ENCODE assay signal across 8 cellular contexts in genomic region chr9:6759114-6759977, GRCh38. TPM values are rescaled to one million over a fixed set of nuclear protein-coding genes. Genes with fewer than 3 reads are reported as not detected.
A peak's percentile ranks its signal among the peaks of the same experiment; 100 is the strongest.
DNase-seq lines count a peak whose midpoint lies in the region; ATAC-seq and TF ChIP-seq lines count a peak whose summit lies in the region.

No MANE protein-coding gene starts in this region.

- no peaks in the 10 kb centered on the region for H3K27me3 Mint-ChIP-seq in CD4-positive, alpha-beta memory T cell
- H3K27me3 Mint-ChIP-seq in T-cell (no peaks in the 10 kb centered on the region), chondrocyte (ENCODE audit: low read depth) (no peaks in the 10 kb centered on the region)

- H3K4me1 Mint-ChIP-seq in CD4-positive, alpha-beta memory T cell: peaks cover 32 to 67% (median 45%) of the 10 kb centered on the region in 4 donors
- peaks cover 44 to 51% (median 48%) of the 10 kb centered on the region in 3 donors for H3K4me1 Mint-ChIP-seq in T-cell
- peaks cover 20% of the 10 kb centered on the region for H3K4me1 Mint-ChIP-seq in chondrocyte (ENCODE audit: low read depth)

- no CpG with 5 or more reads among the region's 29 CpGs for WGBS in mesendoderm (ENCODE audit: extremely low coverage, insufficient coverage, low lambda C conversion rate)

- POLR2A ChIA-PET in CD4-positive, alpha-beta memory T cell (lab: Charles Lee; ENCODE audit: partially characterized antibody): interaction anchor here (0.6 to 4.8 kb wide), 13 partner anchors 9 to 1040 kb away, joined by 3 to 112 read pairs (median 7); partner anchors contain the start of genes DMAC1 and UHRF2
- POLR2A ChIA-PET in T-cell (lab: Charles Lee): interaction anchor here (0.6 to 1.8 kb wide), 5 partner anchors 20 to 92 kb away, joined by 3 to 6 read pairs (median 3); no protein-coding TSS in a partner anchor

- peak; percentile 69 to 78 (median 73) for DNase-seq in CD4-positive, alpha-beta memory T cell
- DNase-seq in GM19240 (ENCODE audit: insufficient read length, low spot score) (peak; percentile 10), T-cell (peak in 18 of 34 experiments; percentile 4 to 22 (median 13)), chondrocyte (ENCODE audit: low spot score) (no peak), mesendoderm (no peak), tibial artery (no peak)
- no peak for DNase-seq in stimulated activated naive CD4-positive, alpha-beta T cell treated with Interleukin-2 at 50 U/mL for 16 hours (lab: John Stamatoyannopoulos, UW)

- H3K4me3 Mint-ChIP-seq in CD4-positive, alpha-beta memory T cell: peak overlapping the region; percentile 89 to 99 (median 97)
- peak overlapping the region; percentile 93 to 98 (median 94) for H3K4me3 Mint-ChIP-seq in T-cell
- H3K4me3 Mint-ChIP-seq in chondrocyte (ENCODE audit: unreplicated experiment): peak overlapping the region; percentile 96

- intact Hi-C loops in CD4-positive, alpha-beta memory T cell (cut with micrococcal nuclease): loop anchor here (2.0 to 10.0 kb wide), 3 partner anchors 53 to 1215 kb away; no protein-coding TSS in a partner anchor
- intact Hi-C loops in tibial artery (cut with DNase I; ENCODE audit: low total_unique reads): loop anchor here (5.0 to 10.0 kb wide), 2 partner anchors 57 to 345 kb away; partner anchors contain the start of gene UHRF2

- peak overlapping the region; percentile 92 for H3K27ac ChIP-seq in CD4-positive, alpha-beta memory T cell (ENCODE audit: low read depth, low read length)
- peak overlapping the region; percentile 22 for H3K27ac ChIP-seq in mesendoderm (ENCODE audit: low read depth, low read length)
- H3K27ac ChIP-seq in tibial artery: peak overlapping the region; percentile 93 to 99

- peak overlapping the region; percentile 75 for H3K18ac ChIP-seq in mesendoderm (ENCODE audit: low read length)

- H3K23ac ChIP-seq in mesendoderm (ENCODE audit: low read length): no peak overlapping the region

- CTCF ChIA-PET in CD4-positive, alpha-beta memory T cell (lab: Charles Lee; ENCODE audit: partially characterized antibody): interaction anchor here (1.1 kb wide), 1 partner anchor 10 kb away, joined by 3 read pairs; no protein-coding TSS in a partner anchor
- CTCF ChIA-PET in T-cell (lab: Charles Lee): interaction anchor here (0.6 to 1.3 kb wide), 10 partner anchors 9 to 1893 kb away, joined by 3 to 4 read pairs (median 3); no protein-coding TSS in a partner anchor

- peak overlapping the region; percentile 91 for H3K56ac ChIP-seq in mesendoderm (ENCODE audit: low read length)

- peak overlapping the region; percentile 92 to 98 (median 95) for H3K27ac Mint-ChIP-seq in CD4-positive, alpha-beta memory T cell
- peak overlapping the region; percentile 88 to 94 for H3K27ac Mint-ChIP-seq in T-cell
- H3K27ac Mint-ChIP-seq in chondrocyte (ENCODE audit: unreplicated experiment): peak overlapping the region; percentile 100

- no peak overlapping the region for H2BK5ac ChIP-seq in mesendoderm (ENCODE audit: low read length)

- H3K79me2 ChIP-seq in mesendoderm (ENCODE audit: control insufficient read depth, insufficient read depth, low read length): peaks cover 6% of the 10 kb centered on the region

- peak overlapping the region; percentile 27 for H3K4ac ChIP-seq in mesendoderm (ENCODE audit: low read depth, low read length)

- no peaks in the 10 kb centered on the region for H3K79me1 ChIP-seq in mesendoderm (ENCODE audit: low read length)

- no peak overlapping the region for H2AK5ac ChIP-seq in mesendoderm (ENCODE audit: low read length)

- H3K4me2 ChIP-seq in mesendoderm (ENCODE audit: low read length): peak overlapping the region; percentile 93

- H4K8ac ChIP-seq in mesendoderm (ENCODE audit: low read depth, low read length): no peak overlapping the region

- H3K36me3 ChIP-seq in CD4-positive, alpha-beta memory T cell (ENCODE audit: insufficient read depth, low read length): no peaks in the 10 kb centered on the region
- H3K36me3 ChIP-seq in mesendoderm (ENCODE audit: control insufficient read depth, insufficient read depth, low read length) (no peaks in the 10 kb centered on the region), tibial artery (no peaks in the 10 kb centered on the region)

- no peak overlapping the region for H4K5ac ChIP-seq in mesendoderm (ENCODE audit: low read length)

- H3K4me3 ChIP-seq in CD4-positive, alpha-beta memory T cell (ENCODE audit: low read length in 2 of 2): peak overlapping the region; percentile 66 to 82
- H3K4me3 ChIP-seq in mesendoderm (ENCODE audit: low read length): peak overlapping the region; percentile 82
- H3K4me3 ChIP-seq in tibial artery: peak overlapping the region; percentile 83 to 98

- H3K9me3 Mint-ChIP-seq in CD4-positive, alpha-beta memory T cell: peaks cover 0 to 4% (median 0%) of the 10 kb centered on the region in 8 donors
- H3K9me3 Mint-ChIP-seq in T-cell: peaks cover 5% of the 10 kb centered on the region in 3 donors
- peaks cover 4% of the 10 kb centered on the region for H3K9me3 Mint-ChIP-seq in chondrocyte (ENCODE audit: low read depth)

- no peaks in the 10 kb centered on the region for H3K27me3 ChIP-seq in CD4-positive, alpha-beta memory T cell (ENCODE audit: insufficient read depth, low read length)
- H3K27me3 ChIP-seq in mesendoderm (ENCODE audit: insufficient read depth, low read length, poor library complexity): no peaks in the 10 kb centered on the region
- no peaks in the 10 kb centered on the region for H3K27me3 ChIP-seq in tibial artery

- ATAC-seq in HG03565 (IDR thresholded peaks at IDR 0.05; ENCODE audit: unreplicated experiment) (peak; percentile 16), T-cell (replicated peaks in 1 of 4) (no peak)

- peaks cover 6 to 19% of the 10 kb centered on the region in 2 donors for H3K36me3 Mint-ChIP-seq in CD4-positive, alpha-beta memory T cell
- H3K36me3 Mint-ChIP-seq in T-cell: peaks cover 6% of the 10 kb centered on the region
- no peaks in the 10 kb centered on the region for H3K36me3 Mint-ChIP-seq in chondrocyte (ENCODE audit: low read depth)

- H2BK15ac ChIP-seq in mesendoderm (replicated peaks; ENCODE audit: low read depth): no peak overlapping the region

- H3K4me1 ChIP-seq in CD4-positive, alpha-beta memory T cell (ENCODE audit: insufficient read depth, low read length): peaks cover 36% of the 10 kb centered on the region
- H3K4me1 ChIP-seq in mesendoderm (ENCODE audit: control insufficient read depth, low read depth, low read length): no peaks in the 10 kb centered on the region
- H3K4me1 ChIP-seq in tibial artery: peaks cover 0 to 14% (median 7%) of the 10 kb centered on the region in 4 donors

- TF ChIP-seq CTCF in chondrocyte (IDR thresholded peaks at IDR 0.05): no peak
- TF ChIP-seq CTCF in tibial artery (IDR thresholded peaks at IDR 0.05): no peak

- H2BK120ac ChIP-seq in mesendoderm (ENCODE audit: low read depth, low read length): no peak overlapping the region

- H3K9me3 ChIP-seq in CD4-positive, alpha-beta memory T cell (ENCODE audit: control insufficient read depth in 1 of 2, low read length in 2 of 2): no peaks in the 10 kb centered on the region
- no peaks in the 10 kb centered on the region for H3K9me3 ChIP-seq in tibial artery

- peak overlapping the region; percentile 87 for H3K9ac ChIP-seq in mesendoderm (ENCODE audit: low read length)

RNA-seq across cellular contexts. Expression of gene KDM4C, which starts 1.6 kb away (rescaled TPM):
- 10 to 100 TPM; 80.5 to 90.7 TPM for total RNA-seq in CD4-positive, alpha-beta memory T cell
- 10 to 100 TPM; 36.3 to 37.1 TPM for polyA plus RNA-seq in CD4-positive, alpha-beta memory T cell
- total RNA-seq in T-cell: 100 to 1,000 TPM in 2 of 5 donors, 10 to 100 TPM in 3; 66.4 to 107 (median 76.0) TPM
- 18.1 to 24.3 TPM (median 21.5 TPM) in 3 replicates for total RNA-seq in chondrocyte
- polyA plus RNA-seq in mesendoderm (2013, experiment 1 of 2): 6.4 TPM
- 6.7 TPM for polyA plus RNA-seq in mesendoderm (2013, experiment 2 of 2)

Comparison
In these comparisons a context has a peak if more than half of its experiments do, and no peak if none do; other contexts are left out.
1. DNase-seq: peak in CD4-positive, alpha-beta memory T cell (5 of 5), GM19240 (single experiment) and T-cell (18 of 34); none in chondrocyte (single experiment), mesendoderm (single experiment), tibial artery (0 of 2) and stimulated activated naive CD4-positive, alpha-beta T cell treated with Interleukin-2 at 50 U/mL for 16 hours (single experiment).
2. H3K27ac ChIP-seq: peak in every context shown above with its lines; median percentile 96 in tibial artery; 92 in CD4-positive, alpha-beta memory T cell; 22 in mesendoderm.
3. Peak in every context shown above with its lines, with median percentiles within 50 percentile points of each other: H3K4me3 ChIP-seq, H3K27ac Mint-ChIP-seq and H3K4me3 Mint-ChIP-seq.